In the genomic region with DNA sequence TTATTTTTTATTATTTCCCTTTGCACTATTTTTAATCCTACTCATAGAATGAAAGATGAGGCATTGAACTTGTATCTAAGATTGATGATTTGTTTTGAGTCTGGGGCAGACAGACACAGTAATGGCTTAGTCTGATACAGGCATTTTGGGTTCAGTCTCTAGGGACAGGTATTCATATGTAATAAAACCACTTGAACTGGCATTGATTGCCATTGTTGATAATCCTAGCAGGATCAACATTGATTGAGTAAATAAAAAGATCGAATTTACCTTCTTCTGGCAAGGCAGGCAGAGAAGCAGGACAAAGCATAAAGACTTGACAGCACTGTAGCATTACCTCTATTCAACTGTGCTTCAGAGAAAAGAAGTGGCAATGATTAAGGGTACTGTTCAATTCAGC, we compare ENCODE assay signal across 27 cellular contexts.
"Had no signal": no experiment of that assay in that cellular context is flagged by ENCODE, and none has a peak within 500 bp of the region (broad histone marks: within the 10 kb centered on the region; RNA-seq: fewer than 3 reads in every experiment).

No MANE protein-coding gene starts in this region.

- H3K9me3 ChIP-seq: colonic mucosa, neutrophil, right lobe of liver, testis, transverse colon had no signal

- H3K4me3 ChIP-seq: ascending aorta, cardiac muscle cell, colonic mucosa, esophagus squamous epithelium, left ventricle myocardium inferior, lung, right lobe of liver, testis, transverse colon had no signal

- H3K36me3 ChIP-seq: ascending aorta, cardiac muscle cell, colonic mucosa, esophagus squamous epithelium, left ventricle myocardium inferior, neutrophil, right lobe of liver, transverse colon had no signal

- DNase-seq: activated CD4-positive, alpha-beta memory T cell treated with anti-CD3 and anti-CD28 coated beads, Interleukin-2, amount 10 ng/mL, durations not matched to agents 7 days and 5 days; activated CD4-positive, alpha-beta T cell treated with anti-CD3 and anti-CD28 coated beads for 1 hour; activated CD4-positive, alpha-beta T cell treated with anti-CD3 and anti-CD28 coated beads, Interleukin-2, amount 10 ng/mL, durations not matched to agents 7 days and 5 days; activated CD8-positive, alpha-beta memory T cell treated with anti-CD3 and anti-CD28 coated beads, Interleukin-2, amount 50 U/mL, for 48 hours; activated gamma-delta T cell; activated naive CD4-positive, alpha-beta T cell treated with anti-CD3 and anti-CD28 coated beads, Interleukin-2, amount 10 ng/mL, durations not matched to agents 7 days and 5 days; activated naive CD8-positive, alpha-beta T cell treated with anti-CD3 and anti-CD28 coated beads, Interleukin-2, amount 10 ng/mL, durations not matched to agents 7 days and 5 days; activated T-cell treated with anti-CD3 and anti-CD28 coated beads, Interleukin-2, amount 50 U/mL, for 24 hours; cerebellar nuclear complex; colonic mucosa; effector CD8-positive, alpha-beta T cell; esophagus squamous epithelium; foreskin melanocyte; islet precursor cell; left ventricle myocardium inferior; mesendoderm; natural killer cell; right lobe of liver; stimulated activated CD4-positive, alpha-beta T cell treated with anti-CD3 and anti-CD28 coated beads, Interleukin-2, amount 100 ng/mL, for 48 hours; stimulated activated naive CD8-positive, alpha-beta T cell treated with anti-CD3 and anti-CD28 coated beads, Interleukin-15, Interleukin-2, amounts not matched to agents 100 U/mL and 50 U/mL, for 24 hours; testis; transverse colon had no signal

- H3K27ac ChIP-seq: ascending aorta, cardiac muscle cell, colonic mucosa, epithelial cell of prostate, esophagus squamous epithelium, left ventricle myocardium inferior, neutrophil, right lobe of liver, testis, transverse colon had no signal

- H3K27me3 ChIP-seq: ascending aorta, cardiac muscle cell, colonic mucosa, esophagus squamous epithelium, neutrophil, right lobe of liver, testis, transverse colon had no signal
